In the genomic region with DNA sequence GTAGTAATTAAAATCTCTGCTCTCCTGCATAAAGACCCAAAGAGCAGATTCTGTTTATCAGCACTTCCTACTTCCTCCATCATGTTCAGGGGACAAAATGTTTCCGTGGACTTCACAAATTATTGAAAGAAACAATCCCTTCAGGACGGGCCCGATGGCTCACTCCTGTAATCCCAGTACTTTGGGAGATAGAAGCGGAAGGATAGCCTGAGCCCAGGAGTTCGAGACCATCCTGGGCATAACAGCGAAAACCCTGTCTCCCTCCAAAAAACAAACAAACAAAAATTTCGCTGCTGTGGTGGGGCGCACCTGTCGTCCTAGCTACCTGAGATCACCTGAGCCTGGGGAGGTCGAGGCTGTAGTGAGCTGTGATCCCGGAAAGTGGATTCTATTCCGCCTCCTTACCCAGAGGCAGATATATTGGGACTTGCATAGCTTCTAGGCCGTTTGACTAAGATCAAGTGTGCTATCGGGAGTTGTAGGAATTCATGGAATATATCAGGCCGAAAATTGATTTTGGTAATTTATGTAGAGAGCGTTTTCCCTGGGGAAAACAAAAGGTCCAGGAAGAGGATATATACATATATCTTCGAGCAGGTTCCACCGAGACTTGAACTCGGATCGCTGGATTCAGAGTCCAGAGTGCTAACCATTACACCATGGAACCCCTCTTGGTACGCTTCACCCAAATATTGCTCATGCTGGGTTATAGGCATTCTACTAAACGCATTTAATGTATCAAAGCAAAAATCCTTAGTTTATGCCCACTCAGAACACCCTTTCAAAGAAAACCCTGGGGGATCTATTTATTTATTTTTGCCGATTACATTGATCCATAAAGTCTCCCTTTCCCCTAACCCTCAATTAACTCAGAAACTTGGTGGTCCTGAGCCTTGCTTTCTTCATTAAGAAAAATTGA, we compare ENCODE assay signal across 8 cellular contexts.
DNase-seq lines count a peak whose midpoint lies in the region; TF ChIP-seq lines count a peak whose summit lies in the region.

No MANE protein-coding gene starts in this region.

- peaks cover 4% of the 10 kb centered on the region for H3K9me3 Mint-ChIP-seq in activated naive CD4-positive, alpha-beta T cell treated with anti-CD3 and anti-CD28 coated beads for 36 hours
- peaks cover 0 to 44% (median 18%) of the 10 kb centered on the region in 5 experiments for H3K9me3 Mint-ChIP-seq in brain

- no peak overlapping the region for H2BK5ac ChIP-seq in trophoblast cell (ENCODE audit: low read depth, low read length, poor library complexity)

- H3K79me1 ChIP-seq in trophoblast cell (ENCODE audit: low read length), result peaks cover 5% of the 10 kb centered on the region

- DNase-seq in activated naive CD4-positive, alpha-beta T cell treated with anti-CD3 and anti-CD28 coated beads for 36 hours, result peak; percentile 69
- no peak for DNase-seq in activated naive CD4-positive, alpha-beta T cell (lab: John Stamatoyannopoulos, UW)
- DNase-seq in NCI-H526 (lab: John Stamatoyannopoulos, UW) (peak; percentile 5 to 40), trophoblast cell (no peak), epidermal melanocyte (ENCODE audit: insufficient read length, low spot score) (no peak), sigmoid colon (no peak), retina (no peak)

- H2AK5ac ChIP-seq in trophoblast cell (ENCODE audit: low read length), result no peak overlapping the region

- H3K4me1 ChIP-seq in trophoblast cell (ENCODE audit: control insufficient read depth in 1 of 2, insufficient read depth in 2 of 2, low read length in 2 of 2) (no peaks in the 10 kb centered on the region), sigmoid colon (peaks cover 0 to 13% (median 4%) of the 10 kb centered on the region in 4 donors)

- CTCF ChIA-PET in activated naive CD4-positive, alpha-beta T cell treated with anti-CD3 and anti-CD28 coated beads for 36 hours (lab: Charles Lee), result no interaction called here

- no peak overlapping the region for H3K14ac ChIP-seq in trophoblast cell (ENCODE audit: low read length)

- H3K27ac ChIP-seq in trophoblast cell (ENCODE audit: low read depth, low read length) (no peak overlapping the region), sigmoid colon (no peak overlapping the region)

- H4K8ac ChIP-seq in trophoblast cell (ENCODE audit: low read depth, low read length), result no peak overlapping the region

- H2BK120ac ChIP-seq in trophoblast cell (ENCODE audit: insufficient read depth, low read length, poor library complexity), result no peak overlapping the region

- H3K36me3 Mint-ChIP-seq in activated naive CD4-positive, alpha-beta T cell treated with anti-CD3 and anti-CD28 coated beads for 36 hours (ENCODE audit: low read depth), result peaks cover 7% of the 10 kb centered on the region
- H3K36me3 Mint-ChIP-seq in brain, result no peaks in the 10 kb centered on the region

- TF ChIP-seq CTCF in brain (conservative IDR thresholded peaks at IDR 0.05) (no peak), sigmoid colon (IDR thresholded peaks at IDR 0.05) (no peak)

- no peak overlapping the region for H4K12ac ChIP-seq in trophoblast cell (ENCODE audit: low read depth, low read length)

- H3K36me3 ChIP-seq in trophoblast cell (ENCODE audit: control insufficient read depth in 1 of 2, insufficient read depth in 2 of 2, low read length in 2 of 2) (no peaks in the 10 kb centered on the region), sigmoid colon (no peaks in the 10 kb centered on the region)

- H4K91ac ChIP-seq in trophoblast cell (ENCODE audit: low read depth, low read length), result no peak overlapping the region

- no peak overlapping the region for H3K18ac ChIP-seq in trophoblast cell (ENCODE audit: low read length)

- no peaks in the 10 kb centered on the region for H3K27me3 ChIP-seq in trophoblast cell (ENCODE audit: insufficient read depth, low read length)
- peaks cover 25 to 100% (median 81%) of the 10 kb centered on the region in 3 donors for H3K27me3 ChIP-seq in sigmoid colon

- TF ChIP-seq POLR2A in sigmoid colon (IDR thresholded peaks at IDR 0.05), result no peak

- peaks cover 16% of the 10 kb centered on the region for H3K4me1 Mint-ChIP-seq in activated naive CD4-positive, alpha-beta T cell treated with anti-CD3 and anti-CD28 coated beads for 36 hours (ENCODE audit: low read depth)
- peaks cover 28% of the 10 kb centered on the region for H3K4me1 Mint-ChIP-seq in brain

- no peak overlapping the region for H3K4ac ChIP-seq in trophoblast cell (ENCODE audit: low read depth, low read length)

- WGBS in trophoblast cell (ENCODE audit: extremely low coverage, insufficient coverage, insufficient read length), result no CpG with 5 or more reads among the region's 23 CpGs
- 21 to 40% methylated on average over 23 of the region's 23 CpGs for WGBS in sigmoid colon, 2 donors

- no peak for TF ChIP-seq EP300 in sigmoid colon (IDR thresholded peaks at IDR 0.05)

- intact Hi-C loops in activated naive CD4-positive, alpha-beta T cell treated with anti-CD3 and anti-CD28 coated beads for 36 hours (cut with micrococcal nuclease), result loop anchor here (5.0 kb wide), 3 partner anchors 45 to 250 kb away; no protein-coding TSS in a partner anchor
- intact Hi-C loops in sigmoid colon (cut with DNase I), result no loop called here

- no peak overlapping the region for H3K4me3 ChIP-seq in trophoblast cell (ENCODE audit: low read depth, low read length)
- H3K4me3 ChIP-seq in sigmoid colon, result no peak overlapping the region

- H3K27ac Mint-ChIP-seq in activated naive CD4-positive, alpha-beta T cell treated with anti-CD3 and anti-CD28 coated beads for 36 hours, result no peak overlapping the region
- H3K27ac Mint-ChIP-seq in brain, result no peak overlapping the region

- peak overlapping the region; percentile 91 for H3K4me2 ChIP-seq in trophoblast cell (ENCODE audit: low read length)

- H2AFZ ChIP-seq in trophoblast cell (ENCODE audit: insufficient read depth, low read length, poor library complexity), result no peak overlapping the region

- no peaks in the 10 kb centered on the region for H3K9me3 ChIP-seq in trophoblast cell (ENCODE audit: insufficient read depth, low read depth, low read length)
- H3K9me3 ChIP-seq in sigmoid colon, result no peaks in the 10 kb centered on the region

- H2BK12ac ChIP-seq in trophoblast cell (ENCODE audit: low read length), result no peak overlapping the region

- no peaks in the 10 kb centered on the region for H3K79me2 ChIP-seq in trophoblast cell (ENCODE audit: control insufficient read depth, insufficient read depth, low read length, poor library complexity)

- H3K4me3 Mint-ChIP-seq in activated naive CD4-positive, alpha-beta T cell treated with anti-CD3 and anti-CD28 coated beads for 36 hours, result peak overlapping the region; percentile 7
- peak overlapping the region; percentile 49 to 89 (median 81) for H3K4me3 Mint-ChIP-seq in brain

- no peak overlapping the region for H3K9ac ChIP-seq in trophoblast cell (ENCODE audit: low read length)

- H3K23ac ChIP-seq in trophoblast cell (ENCODE audit: low read length), result no peak overlapping the region

- H3K27me3 Mint-ChIP-seq in activated naive CD4-positive, alpha-beta T cell treated with anti-CD3 and anti-CD28 coated beads for 36 hours (ENCODE audit: low read depth), result peaks cover 78% of the 10 kb centered on the region
- peaks cover 99% of the 10 kb centered on the region for H3K27me3 Mint-ChIP-seq in brain

Comparison
In these comparisons a context has a peak if more than half of its experiments do, and no peak if none do; other contexts are left out.
1. DNase-seq: peak in activated naive CD4-positive, alpha-beta T cell treated with anti-CD3 and anti-CD28 coated beads for 36 hours (single experiment) and NCI-H526 (2 of 2); none in activated naive CD4-positive, alpha-beta T cell (0 of 4), trophoblast cell (0 of 2), epidermal melanocyte (single experiment), sigmoid colon (single experiment) and retina (single experiment).